Comparison of ENCODE assay signal across 8 cellular contexts in genomic region chrX:154804957-154805695, GRCh38. TPM values are rescaled to one million over a fixed set of nuclear protein-coding genes. Genes with fewer than 3 reads are reported as not detected.
DNase-seq lines count a peak whose midpoint lies in the region; ATAC-seq, FAIRE-seq and TF ChIP-seq lines count a peak whose summit lies in the region.

TSS of gene MPP1 (minus strand) at chrX:154805485. CDS start at chrX:154805373, 112 bp downstream.

- no peak within 1 kb of the TSS for H2BK12ac ChIP-seq in H1 (ENCODE audit: low read depth, low read length)

- TF ChIP-seq CTCF in AG10803 (conservative IDR thresholded peaks at IDR 0.05; ENCODE audit: low read length) (no peak), H1 (IDR thresholded peaks at IDR 0.05; ENCODE audit: control extremely low read depth in 1 of 3, insufficient read depth in 1 of 3, low read depth in 1 of 3, low read length in 3 of 3) (no peak)

- H3K56ac ChIP-seq in H1 (replicated peaks; ENCODE audit: insufficient read length, low read depth, low read length) (no peak within 1 kb of the TSS), mesendoderm (ENCODE audit: low read length) (peak within 1 kb of the TSS; percentile 86)

- H4K5ac ChIP-seq in H1 (ENCODE audit: insufficient read length, low read depth, low read length) (no peak within 1 kb of the TSS), mesendoderm (ENCODE audit: low read length) (no peak within 1 kb of the TSS)

- TF ChIP-seq POLR2A in H1 (IDR thresholded peaks at IDR 0.05; ENCODE audit: control extremely low read depth in 1 of 2, low read depth in 2 of 2, low read length in 2 of 2), result no peak

- H3K4me3 ChIP-seq in AG10803 (ENCODE audit: low read length) (peak within 1 kb of the TSS; percentile 72), H1 (ENCODE audit: extremely low read depth in 1 of 4, insufficient read depth in 2 of 4, low read depth in 3 of 4, low read length in 4 of 4) (peak within 1 kb of the TSS; percentile 45 to 64 (median 55)), mesendoderm (ENCODE audit: low read length) (peak within 1 kb of the TSS; percentile 51)

- no peaks in the 10 kb centered on the region for H3K79me2 ChIP-seq in H1 (ENCODE audit: control insufficient read depth in 1 of 2, insufficient read depth in 2 of 2, low read length in 2 of 2)
- H3K79me2 ChIP-seq in mesendoderm (ENCODE audit: control insufficient read depth, insufficient read depth, low read length), result no peaks in the 10 kb centered on the region

- H3K18ac ChIP-seq in H1 (ENCODE audit: extremely low read depth, low read length) (no peak within 1 kb of the TSS; the same call in 1 of the 2 replicates), mesendoderm (ENCODE audit: low read length) (no peak within 1 kb of the TSS)

- H3K79me1 ChIP-seq in H1 (ENCODE audit: low read depth, low read length) (no peaks in the 10 kb centered on the region), mesendoderm (ENCODE audit: low read length) (no peaks in the 10 kb centered on the region)

- H3K4me1 ChIP-seq in H1 (replicated peaks in 1 of 4; ENCODE audit: control insufficient read depth in 3 of 4, insufficient read depth in 4 of 4, low read length in 3 of 4) (peaks cover 0 to 7% (median 4%) of the 10 kb centered on the region in 4 experiments; a peak in 4 of 7 replicates), mesendoderm (ENCODE audit: control insufficient read depth, low read depth, low read length) (peaks cover 4% of the 10 kb centered on the region)

- H3K4ac ChIP-seq in H1 (replicated peaks; ENCODE audit: insufficient read length, low read depth, low read length) (no peak within 1 kb of the TSS), mesendoderm (ENCODE audit: low read depth, low read length) (no peak within 1 kb of the TSS)

- FAIRE-seq in H1 (lab: Jason Lieb, UNC), result no peak

- H2BK120ac ChIP-seq in H1 (replicated peaks; ENCODE audit: low read depth, low read length) (no peak within 1 kb of the TSS), mesendoderm (ENCODE audit: low read depth, low read length) (no peak within 1 kb of the TSS)

- H2BK20ac ChIP-seq in H1 (ENCODE audit: low read length), result no peak within 1 kb of the TSS

- H4K20me1 ChIP-seq in H1 (replicated peaks in 1 of 2; ENCODE audit: control insufficient read depth in 1 of 2, insufficient read depth in 2 of 2, low read length in 2 of 2), result peaks cover 0 to 3% of the 10 kb centered on the region in 2 experiments

- H4K91ac ChIP-seq in H1 (replicated peaks; ENCODE audit: insufficient read length, low read length), result no peak within 1 kb of the TSS

- 5% methylated on average over 37 of the region's 65 CpGs; no CpG with 5 or more reads in 1 of the 2 experiments for WGBS in H1 (ENCODE audit: extremely low coverage in 1 of 2, insufficient coverage in 1 of 2, insufficient read length in 1 of 2, insufficient replicate concordance in 2 of 2, low coverage in 1 of 2, low lambda C conversion rate in 2 of 2, missing lambda C conversion rate in 1 of 2), 2 experiments
- WGBS in mesendoderm (ENCODE audit: extremely low coverage, insufficient coverage, low lambda C conversion rate), result no CpG with 5 or more reads among the region's 65 CpGs

- H3K23me2 ChIP-seq in H1 (ENCODE audit: low read depth, low read length), result peaks cover 2% of the 10 kb centered on the region; the same call in 1 of the 2 replicates

- ATAC-seq in GM18907 (IDR thresholded peaks at IDR 0.05; ENCODE audit: unreplicated experiment) (peak; percentile 86), HG03108 (IDR thresholded peaks at IDR 0.05; ENCODE audit: unreplicated experiment) (peak; percentile 94)

- H3K4me2 ChIP-seq in H1 (ENCODE audit: insufficient read depth in 1 of 2, low read depth in 2 of 2, low read length in 2 of 2) (peak within 1 kb of the TSS; percentile 86 to 92), mesendoderm (ENCODE audit: low read length) (peak within 1 kb of the TSS; percentile 40)

- no peak for TF ChIP-seq EP300 in H1 (IDR thresholded peaks at IDR 0.05; ENCODE audit: borderline replicate concordance in 1 of 2, low read depth in 2 of 2, low read length in 2 of 2)

- no peaks in the 10 kb centered on the region; a peak in 1 of 4 replicates for H3K9me3 ChIP-seq in H1 (ENCODE audit: insufficient read depth in 2 of 2, low read depth in 1 of 2, low read length in 1 of 2)

- no peak within 1 kb of the TSS; the same call in 1 of the 2 replicates for H2AFZ ChIP-seq in H1 (ENCODE audit: low read length)

- H2AK5ac ChIP-seq in H1 (ENCODE audit: low read depth, low read length) (no peak within 1 kb of the TSS), mesendoderm (ENCODE audit: low read length) (no peak within 1 kb of the TSS)

- H3K27ac ChIP-seq in H1 (ENCODE audit: low read depth, low read length) (no peak within 1 kb of the TSS), mesendoderm (ENCODE audit: low read depth, low read length) (no peak within 1 kb of the TSS)

- H3K23ac ChIP-seq in H1 (ENCODE audit: insufficient read length) (no peak within 1 kb of the TSS), mesendoderm (ENCODE audit: low read length) (no peak within 1 kb of the TSS)

- H2BK5ac ChIP-seq in H1 (ENCODE audit: low read depth, low read length) (no peak within 1 kb of the TSS), mesendoderm (ENCODE audit: low read length) (no peak within 1 kb of the TSS)

- peaks cover 0 to 27% (median 19%) of the 10 kb centered on the region in 4 experiments; a peak in 6 of 7 replicates for H3K27me3 ChIP-seq in H1 (replicated peaks in 1 of 4; ENCODE audit: control insufficient read depth in 3 of 4, extremely low read depth in 1 of 4, insufficient read depth in 3 of 4, low read length in 3 of 4)
- H3K27me3 ChIP-seq in mesendoderm (ENCODE audit: insufficient read depth, low read length, poor library complexity), result no peaks in the 10 kb centered on the region

- TF ChIP-seq RAD21 in H1 (IDR thresholded peaks at IDR 0.05 in 1 of 2, conservative IDR thresholded peaks at IDR 0.05 in 1 of 2; ENCODE audit: low read depth in 2 of 2, low read length in 2 of 2), result no peak

- H4K8ac ChIP-seq in H1 (ENCODE audit: extremely low read depth, insufficient read depth, low read length), result peak within 1 kb of the TSS; percentile 80; the same call in 1 of the 2 replicates
- no peak within 1 kb of the TSS for H4K8ac ChIP-seq in mesendoderm (ENCODE audit: low read depth, low read length)

- H3K9ac ChIP-seq in H1 (replicated peaks in 1 of 4; ENCODE audit: extremely low read depth in 1 of 4, low read depth in 3 of 4, low read length in 3 of 4), result no peak within 1 kb of the TSS; a peak in 3 of 7 replicates
- H3K9ac ChIP-seq in mesendoderm (ENCODE audit: low read length), result peak within 1 kb of the TSS; percentile 72

- H3K36me3 ChIP-seq in H1 (ENCODE audit: control insufficient read depth in 2 of 4, insufficient read depth in 4 of 4, low read length in 3 of 4) (no peaks in the 10 kb centered on the region), mesendoderm (ENCODE audit: control insufficient read depth, insufficient read depth, low read length) (no peaks in the 10 kb centered on the region)

- no peak within 1 kb of the TSS for H2BK15ac ChIP-seq in H1 (ENCODE audit: low read length)
- H2BK15ac ChIP-seq in mesendoderm (replicated peaks; ENCODE audit: low read depth), result no peak within 1 kb of the TSS

- DNase-seq in AG10803 (ENCODE audit: low read depth), result peak; percentile 60
- peak; percentile 65 for DNase-seq in NCI-H774 (lab: John Stamatoyannopoulos, UW)
- DNase-seq in activated CD8-positive, alpha-beta memory T cell treated with anti-CD3 and anti-CD28 coated beads for 48 hours (ENCODE audit: low read depth in 2 of 3, low spot score in 2 of 3), result peak in 2 of 3 experiments; percentile 42 to 56
- DNase-seq in H1 (ENCODE audit: low read depth in 1 of 2, low spot score in 2 of 2), result peak in 1 of 2 experiments; percentile 76
- DNase-seq in mesendoderm, result peak; percentile 83
- peak; percentile 60 for DNase-seq in stimulated activated CD8-positive, alpha-beta memory T cell treated with anti-CD3 and anti-CD28 coated beads, Interleukin-12 subunit alpha, Interleukin-12 subunit beta, amount 100 ng/mL, for 4 hours (ENCODE audit: low read depth)

- POLR2A ChIA-PET in H1 (lab: Charles Lee; ENCODE audit: partially characterized antibody), result interaction anchor here (0.8 to 1.6 kb wide), 4 partner anchors 13 to 39 kb away, joined by 3 to 6 read pairs (median 4); no protein-coding TSS in a partner anchor

- no peak within 1 kb of the TSS for H3K14ac ChIP-seq in H1 (ENCODE audit: insufficient read length)

- CTCF ChIA-PET in H1 (lab: Charles Lee; ENCODE audit: partially characterized antibody), result interaction anchor here (0.9 to 1.0 kb wide), 2 partner anchors 22 to 58 kb away, joined by 3 read pairs; no protein-coding TSS in a partner anchor

TF ChIP-seq in H1, 55 proteins besides CTCF, POLR2A, EP300 and RAD21:
- TF ChIP-seq TEAD4 (IDR thresholded peaks at IDR 0.05; ENCODE audit: low read depth, low read length), result no peak
- peak; percentile 23; the same call in 1 of the 2 replicates for TF ChIP-seq SP1 (IDR thresholded peaks at IDR 0.05; ENCODE audit: low read depth, low read length)
- TF ChIP-seq, protein P1, sequence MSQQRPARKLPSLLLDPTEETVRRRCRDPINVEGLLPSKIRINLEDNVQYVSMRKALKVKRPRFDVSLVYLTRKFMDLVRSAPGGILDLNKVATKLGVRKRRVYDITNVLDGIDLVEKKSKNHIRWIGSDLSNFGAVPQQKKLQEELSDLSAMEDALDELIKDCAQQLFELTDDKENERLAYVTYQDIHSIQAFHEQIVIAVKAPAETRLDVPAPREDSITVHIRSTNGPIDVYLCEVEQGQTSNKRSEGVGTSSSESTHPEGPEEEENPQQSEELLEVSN (IDR thresholded peaks at IDR 0.05), result peak; percentile 39; the same call in 1 of the 2 replicates

RNA-seq across cellular contexts. Expression of gene MPP1, which starts in this region (rescaled TPM):
- total RNA-seq in H1 (2021; fragmentation: NEBNext Ultra II Directional; extraction: Animal tissue kit (Norgen Biotek cat#: 25700)), result 12.9 and 13.4 TPM in 2 replicates
- 6.2 and 7.6 TPM in 2 replicates for polyA plus RNA-seq in H1 (2011; rRNA removed)
- polyA plus RNA-seq in H1 (2011; cell fraction: cytosol; rRNA removed), result 9.8 TPM
- polyA plus RNA-seq in H1 (2011; cell fraction: nucleus; rRNA removed), result 14.8 TPM
- 13.5 to 17.2 TPM (median 15.1 TPM) in 4 replicates for polyA plus RNA-seq in H1 (2012, experiment 1 of 2)
- 7.0 TPM for polyA plus RNA-seq in H1 (2012, experiment 2 of 2)
- 18.2 TPM for polyA plus RNA-seq in H1 (2013, experiment 1 of 2)
- 17.1 TPM for polyA plus RNA-seq in H1 (2013, experiment 2 of 2)
- 12.4 and 13.8 TPM in 2 replicates for polyA minus RNA-seq in H1 (2011; rRNA and poly(A)+ RNA removed)
- polyA minus RNA-seq in H1 (2011; cell fraction: cytosol; rRNA and poly(A)+ RNA removed), result 7.5 TPM
- 7.3 TPM for polyA minus RNA-seq in H1 (2011; cell fraction: nucleus; rRNA and poly(A)+ RNA removed)
- 15.1 TPM for polyA plus RNA-seq in mesendoderm (2013, experiment 1 of 2)
- 15.6 TPM for polyA plus RNA-seq in mesendoderm (2013, experiment 2 of 2)
